18 cellular contexts compared by ENCODE assay signal in genomic region chr16:87372305-87372704, GRCh38.
"Had no signal": no experiment of that assay in that cellular context is flagged by ENCODE, and none has a peak within 500 bp of the region (broad histone marks: within the 10 kb centered on the region; RNA-seq: fewer than 3 reads in every experiment).

No MANE protein-coding gene starts in this region.

- H3K36me3 ChIP-seq: MG63 had no signal

- H3K27me3 ChIP-seq: MG63 had no signal

- DNase-seq: KBM-7, MG63, NCI-H1092, NCI-H1105 treated with DMSO at 0.1 percent for 48 hours, NCI-H1417 treated with DMSO at 0.1 percent for 48 hours, NCI-H146, NCI-H1694 treated with DMSO at 0.1 percent for 48 hours, NCI-H1930, NCI-H2081, NCI-H2107, NCI-H2227 treated with DMSO at 0.1 percent for 48 hours, NCI-H526 treated with DMSO at 0.1 percent for 48 hours, NCI-H774, RPMI8226, SHP77 had no signal

- FAIRE-seq: HTR-8/SVneo, RCC 7860 had no signal

- H3K27ac ChIP-seq: HL-60 had no signal

- H3K4me3 ChIP-seq: MG63 had no signal

- H3K9me3 ChIP-seq: MG63 had no signal
